In genomic region chr1:166164995-166165660, GRCh38 we compare ENCODE assay signal across 7 cellular contexts. TPM values are rescaled to one million over a fixed set of nuclear protein-coding genes. Genes with fewer than 3 reads are reported as not detected.
DNase-seq lines count a peak whose midpoint lies in the region; ATAC-seq and TF ChIP-seq lines count a peak whose summit lies in the region.

No MANE protein-coding gene starts in this region.

- TF ChIP-seq CTCF in HEK293 (tag by site-specific recombination; IDR thresholded peaks at IDR 0.05) (peak; percentile 20), epithelial cell of esophagus (IDR thresholded peaks at IDR 0.05; ENCODE audit: insufficient read depth, low read depth, low read length, missing control alignments) (no peak), upper lobe of right lung (IDR thresholded peaks at IDR 0.05) (peak; percentile 44)

- H3K27me3 ChIP-seq in upper lobe of right lung: no peaks in the 10 kb centered on the region

- intact Hi-C loops in upper lobe of right lung (cut with DNase I): no loop called here

- no peaks in the 10 kb centered on the region for H3K36me3 ChIP-seq in HEK293 (ENCODE audit: control insufficient read depth in 2 of 2, insufficient read depth in 1 of 2, low read length in 2 of 2)
- H3K36me3 ChIP-seq in upper lobe of right lung: no peaks in the 10 kb centered on the region

- no peaks in the 10 kb centered on the region; the same call in 1 of the 2 replicates for H3K4me1 ChIP-seq in HEK293 (ENCODE audit: control insufficient read depth, insufficient read depth, low read length)
- peaks cover 14% of the 10 kb centered on the region for H3K4me1 ChIP-seq in upper lobe of right lung

- H3K27ac ChIP-seq in HEK293 (ENCODE audit: extremely low read depth, low read depth, low read length) (no peak overlapping the region), upper lobe of right lung (no peak overlapping the region)

- DNase-seq in GM03348 (ENCODE audit: low spot score) (peak; percentile 72), SW480 (ENCODE audit: low spot score) (peak; percentile 48), epithelial cell of esophagus (ENCODE audit: low read depth) (peak; percentile 54), midbrain (lab: John Stamatoyannopoulos, UW) (peak; percentile 15), upper lobe of right lung (peak; percentile 71)

- peak; percentile 15 for ATAC-seq in upper lobe of right lung
- ATAC-seq in HG03108 (IDR thresholded peaks at IDR 0.05; ENCODE audit: unreplicated experiment): no peak

- POLR2A ChIA-PET in HEK293 (lab: Yijun Ruan, JAX): no interaction called here

- H3K9me3 ChIP-seq in HEK293 (ENCODE audit: control insufficient read depth, insufficient read depth, low read depth, low read length): no peaks in the 10 kb centered on the region
- H3K9me3 ChIP-seq in upper lobe of right lung: no peaks in the 10 kb centered on the region

- CTCF ChIA-PET in HEK293 (lab: Yijun Ruan, JAX): interaction anchor here (0.5 to 1.2 kb wide), 14 partner anchors 8 to 894 kb away, joined by 3 to 5 read pairs (median 3); no protein-coding TSS in a partner anchor

- H3K4me3 ChIP-seq in HEK293 (ENCODE audit: low read depth, low read length) (peak overlapping the region; percentile 52), epithelial cell of esophagus (ENCODE audit: low read length) (no peak overlapping the region), upper lobe of right lung (peak overlapping the region; percentile 61)

TF ChIP-seq in HEK293, 187 proteins besides CTCF, POLR2A, EP300 and RAD21 (continues in another document):
- TF ChIP-seq ZNF433 (tag by site-specific recombination; IDR thresholded peaks at IDR 0.05; ENCODE audit: low read depth): no peak
- TF ChIP-seq, protein P1, sequence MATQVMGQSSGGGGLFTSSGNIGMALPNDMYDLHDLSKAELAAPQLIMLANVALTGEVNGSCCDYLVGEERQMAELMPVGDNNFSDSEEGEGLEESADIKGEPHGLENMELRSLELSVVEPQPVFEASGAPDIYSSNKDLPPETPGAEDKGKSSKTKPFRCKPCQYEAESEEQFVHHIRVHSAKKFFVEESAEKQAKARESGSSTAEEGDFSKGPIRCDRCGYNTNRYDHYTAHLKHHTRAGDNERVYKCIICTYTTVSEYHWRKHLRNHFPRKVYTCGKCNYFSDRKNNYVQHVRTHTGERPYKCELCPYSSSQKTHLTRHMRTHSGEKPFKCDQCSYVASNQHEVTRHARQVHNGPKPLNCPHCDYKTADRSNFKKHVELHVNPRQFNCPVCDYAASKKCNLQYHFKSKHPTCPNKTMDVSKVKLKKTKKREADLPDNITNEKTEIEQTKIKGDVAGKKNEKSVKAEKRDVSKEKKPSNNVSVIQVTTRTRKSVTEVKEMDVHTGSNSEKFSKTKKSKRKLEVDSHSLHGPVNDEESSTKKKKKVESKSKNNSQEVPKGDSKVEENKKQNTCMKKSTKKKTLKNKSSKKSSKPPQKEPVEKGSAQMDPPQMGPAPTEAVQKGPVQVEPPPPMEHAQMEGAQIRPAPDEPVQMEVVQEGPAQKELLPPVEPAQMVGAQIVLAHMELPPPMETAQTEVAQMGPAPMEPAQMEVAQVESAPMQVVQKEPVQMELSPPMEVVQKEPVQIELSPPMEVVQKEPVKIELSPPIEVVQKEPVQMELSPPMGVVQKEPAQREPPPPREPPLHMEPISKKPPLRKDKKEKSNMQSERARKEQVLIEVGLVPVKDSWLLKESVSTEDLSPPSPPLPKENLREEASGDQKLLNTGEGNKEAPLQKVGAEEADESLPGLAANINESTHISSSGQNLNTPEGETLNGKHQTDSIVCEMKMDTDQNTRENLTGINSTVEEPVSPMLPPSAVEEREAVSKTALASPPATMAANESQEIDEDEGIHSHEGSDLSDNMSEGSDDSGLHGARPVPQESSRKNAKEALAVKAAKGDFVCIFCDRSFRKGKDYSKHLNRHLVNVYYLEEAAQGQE (tag by site-specific recombination; IDR thresholded peaks at IDR 0.05): peak; percentile 90
- TF ChIP-seq, protein P2, sequence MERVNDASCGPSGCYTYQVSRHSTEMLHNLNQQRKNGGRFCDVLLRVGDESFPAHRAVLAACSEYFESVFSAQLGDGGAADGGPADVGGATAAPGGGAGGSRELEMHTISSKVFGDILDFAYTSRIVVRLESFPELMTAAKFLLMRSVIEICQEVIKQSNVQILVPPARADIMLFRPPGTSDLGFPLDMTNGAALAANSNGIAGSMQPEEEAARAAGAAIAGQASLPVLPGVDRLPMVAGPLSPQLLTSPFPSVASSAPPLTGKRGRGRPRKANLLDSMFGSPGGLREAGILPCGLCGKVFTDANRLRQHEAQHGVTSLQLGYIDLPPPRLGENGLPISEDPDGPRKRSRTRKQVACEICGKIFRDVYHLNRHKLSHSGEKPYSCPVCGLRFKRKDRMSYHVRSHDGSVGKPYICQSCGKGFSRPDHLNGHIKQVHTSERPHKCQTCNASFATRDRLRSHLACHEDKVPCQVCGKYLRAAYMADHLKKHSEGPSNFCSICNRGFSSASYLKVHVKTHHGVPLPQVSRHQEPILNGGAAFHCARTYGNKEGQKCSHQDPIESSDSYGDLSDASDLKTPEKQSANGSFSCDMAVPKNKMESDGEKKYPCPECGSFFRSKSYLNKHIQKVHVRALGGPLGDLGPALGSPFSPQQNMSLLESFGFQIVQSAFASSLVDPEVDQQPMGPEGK (tag by site-specific recombination; IDR thresholded peaks at IDR 0.05): no peak
- TF ChIP-seq ZBTB48 (tag by site-specific recombination; IDR thresholded peaks at IDR 0.05): peak; percentile 28; the same call in 1 of the 2 replicates
- no peak for TF ChIP-seq ZNF10 (tag by site-specific recombination; IDR thresholded peaks at IDR 0.05)
- no peak for TF ChIP-seq GLI4 (tag by site-specific recombination; IDR thresholded peaks at IDR 0.05)
- TF ChIP-seq SP3 (tag by site-specific recombination; IDR thresholded peaks at IDR 0.05): no peak
- no peak for TF ChIP-seq ZBTB10 (tag by site-specific recombination; IDR thresholded peaks at IDR 0.05)
- TF ChIP-seq MYNN (tag by site-specific recombination; IDR thresholded peaks at IDR 0.05; ENCODE audit: borderline replicate concordance): peak; percentile 25; the same call in 1 of the 2 replicates
- no peak for TF ChIP-seq ZNF16 (tag by site-specific recombination; IDR thresholded peaks at IDR 0.05; ENCODE audit: low read depth)
- TF ChIP-seq ZNF629 (tag by site-specific recombination; IDR thresholded peaks at IDR 0.05): no peak
- no peak for TF ChIP-seq ZNF146 (tag by site-specific recombination; IDR thresholded peaks at IDR 0.05)
- TF ChIP-seq REPIN1 (tag by site-specific recombination; IDR thresholded peaks at IDR 0.05; ENCODE audit: low read depth): no peak
- no peak for TF ChIP-seq ZNF785 (tag by site-specific recombination; IDR thresholded peaks at IDR 0.05)
- TF ChIP-seq, protein P3, sequence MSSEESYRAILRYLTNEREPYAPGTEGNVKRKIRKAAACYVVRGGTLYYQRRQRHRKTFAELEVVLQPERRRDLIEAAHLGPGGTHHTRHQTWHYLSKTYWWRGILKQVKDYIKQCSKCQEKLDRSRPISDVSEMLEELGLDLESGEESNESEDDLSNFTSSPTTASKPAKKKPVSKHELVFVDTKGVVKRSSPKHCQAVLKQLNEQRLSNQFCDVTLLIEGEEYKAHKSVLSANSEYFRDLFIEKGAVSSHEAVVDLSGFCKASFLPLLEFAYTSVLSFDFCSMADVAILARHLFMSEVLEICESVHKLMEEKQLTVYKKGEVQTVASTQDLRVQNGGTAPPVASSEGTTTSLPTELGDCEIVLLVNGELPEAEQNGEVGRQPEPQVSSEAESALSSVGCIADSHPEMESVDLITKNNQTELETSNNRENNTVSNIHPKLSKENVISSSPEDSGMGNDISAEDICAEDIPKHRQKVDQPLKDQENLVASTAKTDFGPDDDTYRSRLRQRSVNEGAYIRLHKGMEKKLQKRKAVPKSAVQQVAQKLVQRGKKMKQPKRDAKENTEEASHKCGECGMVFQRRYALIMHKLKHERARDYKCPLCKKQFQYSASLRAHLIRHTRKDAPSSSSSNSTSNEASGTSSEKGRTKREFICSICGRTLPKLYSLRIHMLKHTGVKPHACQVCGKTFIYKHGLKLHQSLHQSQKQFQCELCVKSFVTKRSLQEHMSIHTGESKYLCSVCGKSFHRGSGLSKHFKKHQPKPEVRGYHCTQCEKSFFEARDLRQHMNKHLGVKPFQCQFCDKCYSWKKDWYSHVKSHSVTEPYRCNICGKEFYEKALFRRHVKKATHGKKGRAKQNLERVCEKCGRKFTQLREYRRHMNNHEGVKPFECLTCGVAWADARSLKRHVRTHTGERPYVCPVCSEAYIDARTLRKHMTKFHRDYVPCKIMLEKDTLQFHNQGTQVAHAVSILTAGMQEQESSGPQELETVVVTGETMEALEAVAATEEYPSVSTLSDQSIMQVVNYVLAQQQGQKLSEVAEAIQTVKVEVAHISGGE (tag by site-specific recombination; conservative IDR thresholded peaks at IDR 0.05; ENCODE audit: low read depth): peak; percentile 48; the same call in 1 of the 2 replicates
- peak; percentile 74 for TF ChIP-seq ZNF335 (tag by site-specific recombination; conservative IDR thresholded peaks at IDR 0.05)
- no peak for TF ChIP-seq ZIC2 (tag by site-specific recombination; IDR thresholded peaks at IDR 0.05)
- 0 out of 2 replicates have a peak, but pooled peaks have one; percentile 22 for TF ChIP-seq ZNF341 (tag by site-specific recombination; IDR thresholded peaks at IDR 0.05; ENCODE audit: low read depth)
- no peak for TF ChIP-seq ZNF157 (tag by site-specific recombination; IDR thresholded peaks at IDR 0.05)
- no peak for TF ChIP-seq TCF7L2 (IDR thresholded peaks at IDR 0.05; ENCODE audit: borderline replicate concordance, low read depth, low read length)

RNA-seq across cellular contexts. Expression of gene FAM78B, which starts 1.7 kb away (rescaled TPM):
- total RNA-seq in upper lobe of right lung: 1.2 TPM

Comparison
In these comparisons a context has a peak if more than half of its experiments do, and no peak if none do; other contexts are left out.
1. DNase-seq: peak in every context shown above with its lines; median percentile 72 in GM03348; 71 in upper lobe of right lung; 54 in epithelial cell of esophagus; 48 in SW480; 15 in midbrain.